ENCODE assay signal across 25 cellular contexts in genomic region chr18:42636309-42636708, GRCh38.
"Had no signal": no experiment of that assay in that cellular context is flagged by ENCODE, and none has a peak within 500 bp of the region (broad histone marks: within the 10 kb centered on the region; RNA-seq: fewer than 3 reads in every experiment).

No MANE protein-coding gene starts in this region.

- H3K4me3 ChIP-seq: colonic mucosa, gastroesophageal sphincter, left lung, lower lobe of right lung, sigmoid colon, thyroid gland, upper lobe of left lung, vagina had no signal

- FAIRE-seq: bronchial epithelial cell, small intestine had no signal

- H3K9me3 ChIP-seq: colonic mucosa, gastroesophageal sphincter, left lung, lower lobe of right lung, sigmoid colon, thyroid gland, upper lobe of left lung, vagina had no signal

- DNase-seq: activated CD4-positive, alpha-beta T cell treated with anti-CD3 and anti-CD28 coated beads for 36 hours; activated CD4-positive, CD25-positive, alpha-beta regulatory T cell; activated CD8-positive, alpha-beta memory T cell treated with anti-CD3 and anti-CD28 coated beads, Interleukin-2, amount 10 ng/mL, durations not matched to agents 7 days and 5 days; activated CD8-positive, alpha-beta T cell treated with anti-CD3 and anti-CD28 coated beads, Interleukin-2, amount 10 ng/mL, durations not matched to agents 7 days and 5 days; activated naive CD4-positive, alpha-beta T cell; activated T-cell treated with anti-CD3 and anti-CD28 coated beads, Interleukin-2, amount 50 U/mL, for 72 hours; colonic mucosa; effector memory CD4-positive, alpha-beta T cell; erythroblast; hippocampal formation; immature natural killer cell; left lung; lower lobe of right lung; mesendoderm; natural killer cell; sigmoid colon; small intestine; stimulated activated CD4-positive, alpha-beta T cell treated with anti-CD3 and anti-CD28 coated beads, Interleukin-4, amount 100 ng/mL, for 24 hours; T-helper 2 cell; upper lobe of left lung had no signal

- H3K27ac ChIP-seq: colonic mucosa, gastroesophageal sphincter, left lung, lower lobe of right lung, sigmoid colon, upper lobe of left lung, vagina had no signal

- H3K4me1 ChIP-seq: colonic mucosa, gastroesophageal sphincter, left lung, lower lobe of right lung, sigmoid colon, thyroid gland, upper lobe of left lung, vagina had no signal

- H3K36me3 ChIP-seq: colonic mucosa, gastroesophageal sphincter, left lung, lower lobe of right lung, sigmoid colon, thyroid gland, upper lobe of left lung, vagina had no signal

- H3K27me3 ChIP-seq: colonic mucosa, gastroesophageal sphincter, left lung, sigmoid colon, thyroid gland, upper lobe of left lung, vagina had no signal

- ATAC-seq: activated CD4-positive, alpha-beta T cell treated with anti-CD3 and anti-CD28 coated beads for 36 hours; activated CD8-positive, alpha-beta memory T cell treated with anti-CD3 and anti-CD28 coated beads, Interleukin-2, amount 10 ng/mL, durations not matched to agents 7 days and 5 days; activated CD8-positive, alpha-beta T cell treated with anti-CD3 and anti-CD28 coated beads, Interleukin-2, amount 10 ng/mL, durations not matched to agents 7 days and 5 days; activated T-cell treated with anti-CD3 and anti-CD28 coated beads, Interleukin-2, amount 50 U/mL, for 72 hours; gastroesophageal sphincter; left lung; lower lobe of right lung; natural killer cell; stimulated activated effector memory CD8-positive, alpha-beta T cell treated with anti-CD3 and anti-CD28 coated beads, Interleukin-12 subunit alpha, Interleukin-12 subunit beta, amount 100 ng/mL, for 72 hours had no signal
